Comparison of ENCODE assay signal across 22 cellular contexts in genomic region chr7:52959878-52960660, GRCh38.
DNase-seq lines count a peak whose midpoint lies in the region; ATAC-seq and TF ChIP-seq lines count a peak whose summit lies in the region.
"Had no signal": no experiment of that assay in that cellular context is flagged by ENCODE, and none has a peak within 500 bp of the region (broad histone marks: within the 10 kb centered on the region; RNA-seq: fewer than 3 reads in every experiment).

No MANE protein-coding gene starts in this region.

- ATAC-seq in HG03095 (IDR thresholded peaks at IDR 0.05; ENCODE audit: unreplicated experiment) = no peak
- no peak for ATAC-seq in PC-3
- no peak for ATAC-seq in HG03378 (IDR thresholded peaks at IDR 0.05; ENCODE audit: unreplicated experiment)
- ATAC-seq: CD8-positive, alpha-beta T cell; K562; Panc1 had no signal

- BruUV-seq in PC-3 (replicated peaks; lab: Mats Ljungman, UMichigan) = no TSS peak

- no peaks in the 10 kb centered on the region for H3K9me2 ChIP-seq in PC-3 (replicated peaks; ENCODE audit: low read length)

- DNase-seq in ascending aorta (ENCODE audit: low spot score in 2 of 2) = no peak
- peak; percentile 20 for DNase-seq in left kidney (ENCODE audit: low read depth, low spot score)
- peak; percentile 30 for DNase-seq in osteoblast (ENCODE audit: insufficient read length, low spot score, missing footprints)
- DNase-seq in PC-3 = no peak
- no peak for DNase-seq in OCI-M1 (lab: John Stamatoyannopoulos, UW)
- DNase-seq: CD8-positive, alpha-beta T cell; GM23248; H7; NCI-H1105; NCI-H146; NCI-H1930; NCI-H446 treated with DMSO at 0.1 percent for 48 hours; NCI-H526 treated with DMSO at 0.1 percent for 48 hours; SHP77 treated with DMSO at 0.1 percent for 48 hours had no signal

- H3K27ac ChIP-seq in ascending aorta = peak overlapping the region; percentile 46 to 67
- H3K27ac ChIP-seq in osteoblast (ENCODE audit: low read depth, low read length) = no peak overlapping the region
- H3K27ac ChIP-seq in PC-3 (ENCODE audit: low read length) = no peak overlapping the region
- H3K27ac ChIP-seq: C4-2B, GM23248, RWPE1, SK-N-MC had no signal

- no peaks in the 10 kb centered on the region for H3F3A ChIP-seq in PC-3 (ENCODE audit: low read length, unreplicated experiment)

- no peaks in the 10 kb centered on the region for H3K9me3 ChIP-seq in ascending aorta
- peaks cover 4% of the 10 kb centered on the region for H3K9me3 ChIP-seq in osteoblast (ENCODE audit: low read depth, low read length)
- H3K9me3 ChIP-seq in PC-3 (ENCODE audit: low read length) = no peaks in the 10 kb centered on the region; the same call in 1 of the 2 replicates
- H3K9me3 ChIP-seq: Caco-2 had no signal

- H3K4me1 ChIP-seq in ascending aorta = peaks cover 0 to 24% of the 10 kb centered on the region in 2 donors
- no peaks in the 10 kb centered on the region for H3K4me1 ChIP-seq in osteoblast (ENCODE audit: insufficient read depth, low read length)
- H3K4me1 ChIP-seq in PC-3 (ENCODE audit: insufficient read depth, low read length) = no peaks in the 10 kb centered on the region

- H2AFZ ChIP-seq in osteoblast (ENCODE audit: low read length) (no peak overlapping the region), PC-3 (ENCODE audit: low read length) (no peak overlapping the region)
- H2AFZ ChIP-seq: GM23248 had no signal

- CTCF ChIA-PET in PC-3 (lab: Charles Lee) = no interaction called here

- no peak overlapping the region for H3K9ac ChIP-seq in PC-3 (ENCODE audit: low read length)
- H3K9ac ChIP-seq: GM23248 had no signal

- intact Hi-C loops in ascending aorta (cut with DNase I) = no loop called here
- intact Hi-C loops in PC-3 (cut with micrococcal nuclease) = no loop called here

- POLR2A ChIA-PET in PC-3 (lab: Charles Lee; ENCODE audit: unreplicated experiment) = no interaction called here

- H4K20me1 ChIP-seq in osteoblast (ENCODE audit: insufficient read depth, low read length) (no peaks in the 10 kb centered on the region), PC-3 (ENCODE audit: low read length) (no peaks in the 10 kb centered on the region)

- no peaks in the 10 kb centered on the region for H3K27me3 ChIP-seq in ascending aorta
- no peaks in the 10 kb centered on the region for H3K27me3 ChIP-seq in osteoblast (ENCODE audit: insufficient read depth, low read length)
- no peaks in the 10 kb centered on the region for H3K27me3 ChIP-seq in PC-3 (ENCODE audit: low read length)

- no peak overlapping the region for H3K4me3 ChIP-seq in ascending aorta
- H3K4me3 ChIP-seq in osteoblast (ENCODE audit: insufficient read depth, low read length) = no peak overlapping the region
- H3K4me3 ChIP-seq in PC-3 (ENCODE audit: low read length) = no peak overlapping the region
- H3K4me3 ChIP-seq: GM23248, K562, SK-N-MC had no signal

- TF ChIP-seq CTCF in ascending aorta (IDR thresholded peaks at IDR 0.05) (no peak), osteoblast (IDR thresholded peaks at IDR 0.05; ENCODE audit: extremely low read depth, low read depth, low read length) (no peak), PC-3 (conservative IDR thresholded peaks at IDR 0.05; ENCODE audit: low read depth, low read length) (no peak)

- no peak overlapping the region for H3K4me2 ChIP-seq in osteoblast (ENCODE audit: insufficient read depth, low read length)
- H3K4me2 ChIP-seq in PC-3 (ENCODE audit: low read length) = no peak overlapping the region

- H3K79me2 ChIP-seq in osteoblast (ENCODE audit: insufficient read depth, low read length) (no peaks in the 10 kb centered on the region), PC-3 (ENCODE audit: low read length) (no peaks in the 10 kb centered on the region)

- H3K36me3 ChIP-seq in ascending aorta (no peaks in the 10 kb centered on the region), osteoblast (ENCODE audit: insufficient read depth, low read length) (no peaks in the 10 kb centered on the region), PC-3 (ENCODE audit: low read depth, low read length) (no peaks in the 10 kb centered on the region)

Comparison
In these comparisons a context has a peak if more than half of its experiments do, and no peak if none do; other contexts are left out.
1. DNase-seq: peak in left kidney (single experiment) and osteoblast (single experiment); none in ascending aorta (0 of 2), PC-3 (single experiment) and OCI-M1 (single experiment).
2. H3K27ac ChIP-seq: peak in ascending aorta (2 of 2); none in osteoblast (single experiment) and PC-3 (single experiment).